5 cellular contexts compared by ENCODE assay signal in genomic region chr1:113852694-113853093, GRCh38. TPM values are rescaled to one million over a fixed set of nuclear protein-coding genes. Genes with fewer than 3 reads are reported as not detected.
"Had no signal": no experiment of that assay in that cellular context is flagged by ENCODE, and none has a peak within 500 bp of the region (broad histone marks: within the 10 kb centered on the region; RNA-seq: fewer than 3 reads in every experiment).

No MANE protein-coding gene starts in this region.

RNA-seq across cellular contexts. Expression of gene PTPN22, which starts 18.8 kb away (rescaled TPM):
- total RNA-seq: chondrocyte, dermis blood vessel endothelial cell, endothelial cell of umbilical vein, epithelial cell of proximal tubule, mesothelial cell of epicardium had no signal
- polyA plus RNA-seq: endothelial cell of umbilical vein had no signal
